Comparison of ENCODE assay signal across 10 cellular contexts in genomic region chr10:35416628-35417625, GRCh38.
A peak's percentile ranks its signal among the peaks of the same experiment; 100 is the strongest.
DNase-seq lines count a peak whose midpoint lies in the region; ATAC-seq and TF ChIP-seq lines count a peak whose summit lies in the region.
"Had no signal": no experiment of that assay in that cellular context is flagged by ENCODE, and none has a peak within 500 bp of the region (broad histone marks: within the 10 kb centered on the region; RNA-seq: fewer than 3 reads in every experiment).

No MANE protein-coding gene starts in this region.

- H2BK120ac ChIP-seq in IMR-90 (ENCODE audit: low read depth, low read length): no peak overlapping the region

- H3K9me3 Mint-ChIP-seq in CD8-positive, alpha-beta T cell: no peaks in the 10 kb centered on the region
- no peaks in the 10 kb centered on the region for H3K9me3 Mint-ChIP-seq in activated CD4-positive, alpha-beta T cell treated with anti-CD3 and anti-CD28 coated beads, Interleukin-2, amount 10 ng/mL, durations not matched to agents 24 days and 14 days

- H4K20me1 ChIP-seq in IMR-90 (ENCODE audit: insufficient read depth, low read length): peaks cover 56% of the 10 kb centered on the region

- dilution Hi-C loops in IMR-90 (cut with HindIII; ENCODE audit: low sequenced_read_pairs, unreplicated experiment): no loop called here

- peak overlapping the region; percentile 49; the same call in 1 of the 2 replicates for H3K23ac ChIP-seq in IMR-90 (ENCODE audit: low read depth, low read length)

- H4K91ac ChIP-seq in IMR-90 (ENCODE audit: insufficient read depth, low read depth, low read length): no peak overlapping the region

- peaks cover 38% of the 10 kb centered on the region for H3K4me1 ChIP-seq in CD8-positive, alpha-beta T cell (ENCODE audit: insufficient read depth, low read length)
- H3K4me1 ChIP-seq in IMR-90 (ENCODE audit: control insufficient read depth, insufficient read depth, low read length): peaks cover 39% of the 10 kb centered on the region
- peaks cover 39% of the 10 kb centered on the region for H3K4me1 ChIP-seq in muscle layer of colon (ENCODE audit: insufficient read depth, low read length)

- peak overlapping the region; percentile 48; the same call in 1 of the 2 replicates for H3K4ac ChIP-seq in IMR-90 (ENCODE audit: low read depth, low read length)

- TF ChIP-seq POLR2A in IMR-90 (IDR thresholded peaks at IDR 0.05; ENCODE audit: low read depth, low read length) (no peak), erythroblast (IDR thresholded peaks at IDR 0.05; ENCODE audit: low read length) (no peak)

- no peak overlapping the region for H3K9ac ChIP-seq in IMR-90 (ENCODE audit: low read depth, low read length)
- no peak overlapping the region for H3K9ac ChIP-seq in muscle layer of colon (ENCODE audit: low read length)
- H3K9ac ChIP-seq: parathyroid adenoma had no signal

- intact Hi-C loops in CD8-positive, alpha-beta T cell (cut with DNase I, micrococcal nuclease): no loop called here
- intact Hi-C loops in IMR-90 (cut with micrococcal nuclease): no loop called here
- intact Hi-C loops in activated CD4-positive, alpha-beta T cell treated with anti-CD3 and anti-CD28 coated beads, Interleukin-2, amount 10 ng/mL, durations not matched to agents 24 days and 14 days (cut with micrococcal nuclease): no loop called here

- H3K56ac ChIP-seq in IMR-90 (ENCODE audit: extremely low read depth, insufficient read depth, low read length): no peak overlapping the region

- H3K9me3 ChIP-seq in CD8-positive, alpha-beta T cell (ENCODE audit: low read length): no peaks in the 10 kb centered on the region
- H3K9me3 ChIP-seq in IMR-90 (ENCODE audit: control insufficient read depth, insufficient read depth, low read length) (no peaks in the 10 kb centered on the region), muscle layer of colon (ENCODE audit: low read length) (no peaks in the 10 kb centered on the region)

- no peak overlapping the region for H3K27ac ChIP-seq in CD8-positive, alpha-beta T cell (ENCODE audit: low read depth, low read length)
- H3K27ac ChIP-seq in IMR-90 (ENCODE audit: insufficient read depth, low read length): no peak overlapping the region
- H3K27ac ChIP-seq in muscle layer of colon (ENCODE audit: low read depth, low read length): peak overlapping the region; percentile 14
- H3K27ac ChIP-seq: parathyroid adenoma had no signal

- in situ Hi-C loops in IMR-90 (cut with MboI; ENCODE audit: low sequenced_read_pairs): no loop called here

- H3K4me1 Mint-ChIP-seq in CD8-positive, alpha-beta T cell (ENCODE audit: low read depth): peaks cover 37% of the 10 kb centered on the region
- peaks cover 45% of the 10 kb centered on the region for H3K4me1 Mint-ChIP-seq in activated CD4-positive, alpha-beta T cell treated with anti-CD3 and anti-CD28 coated beads, Interleukin-2, amount 10 ng/mL, durations not matched to agents 24 days and 14 days

- H3K27me3 Mint-ChIP-seq in CD8-positive, alpha-beta T cell (ENCODE audit: low read depth): no peaks in the 10 kb centered on the region
- H3K27me3 Mint-ChIP-seq in activated CD4-positive, alpha-beta T cell treated with anti-CD3 and anti-CD28 coated beads, Interleukin-2, amount 10 ng/mL, durations not matched to agents 24 days and 14 days: no peaks in the 10 kb centered on the region

- no peaks in the 10 kb centered on the region for H3K27me3 ChIP-seq in CD8-positive, alpha-beta T cell (ENCODE audit: insufficient read depth, low read length)
- H3K27me3 ChIP-seq in IMR-90 (ENCODE audit: control insufficient read depth, insufficient read depth, low read length): no peaks in the 10 kb centered on the region
- no peaks in the 10 kb centered on the region for H3K27me3 ChIP-seq in muscle layer of colon (ENCODE audit: control insufficient read depth in 1 of 2, insufficient read depth in 2 of 2, low read length in 2 of 2)

- no peak for ATAC-seq in CD8-positive, alpha-beta T cell
- no peak for ATAC-seq in IMR-90 (ENCODE audit: low read depth)

- no peaks in the 10 kb centered on the region for H3K36me3 ChIP-seq in CD8-positive, alpha-beta T cell (ENCODE audit: insufficient read depth, low read length)
- no peaks in the 10 kb centered on the region for H3K36me3 ChIP-seq in IMR-90 (ENCODE audit: control insufficient read depth, insufficient read depth, low read length)
- H3K36me3 ChIP-seq in muscle layer of colon (ENCODE audit: insufficient read depth, low read length): no peaks in the 10 kb centered on the region

- H4K5ac ChIP-seq in IMR-90 (ENCODE audit: low read depth, low read length): no peak overlapping the region

- CTCF ChIA-PET in CD8-positive, alpha-beta T cell (lab: Charles Lee): interaction anchor here (0.6 to 1.2 kb wide), 3 partner anchors 8 to 123 kb away, joined by 3 read pairs; no protein-coding TSS in a partner anchor
- CTCF ChIA-PET in IMR-90 (lab: Yijun Ruan, JAX): interaction anchor here (1.0 kb wide), 1 partner anchor 146 kb away, joined by 3 read pairs; no protein-coding TSS in a partner anchor

- H3K36me3 Mint-ChIP-seq in CD8-positive, alpha-beta T cell: no peaks in the 10 kb centered on the region
- no peaks in the 10 kb centered on the region for H3K36me3 Mint-ChIP-seq in activated CD4-positive, alpha-beta T cell treated with anti-CD3 and anti-CD28 coated beads, Interleukin-2, amount 10 ng/mL, durations not matched to agents 24 days and 14 days (ENCODE audit: low read depth)

- H2AK5ac ChIP-seq in IMR-90 (ENCODE audit: low read depth, low read length): 0 out of 2 replicates have a peak overlapping the region, but pooled peaks have one; percentile 31

- peaks cover 45% of the 10 kb centered on the region for H3K9me1 ChIP-seq in IMR-90 (ENCODE audit: insufficient read depth, low read length)

- POLR2A ChIA-PET in CD8-positive, alpha-beta T cell (lab: Charles Lee): interaction anchor here (0.9 kb wide), 2 partner anchors 20 to 30 kb away, joined by 3 to 5 read pairs; no protein-coding TSS in a partner anchor
- POLR2A ChIA-PET in IMR-90 (lab: Charles Lee; ENCODE audit: unreplicated experiment): no interaction called here

- H2AK9ac ChIP-seq in IMR-90 (replicated peaks; ENCODE audit: low read depth, low read length, poor library complexity): no peak overlapping the region

- peaks cover 47 to 81% of the 10 kb centered on the region in 2 experiments for H3K79me1 ChIP-seq in IMR-90 (ENCODE audit: low read depth in 1 of 2, low read length in 2 of 2)

- no peak overlapping the region for H3K4me3 Mint-ChIP-seq in CD8-positive, alpha-beta T cell
- no peak overlapping the region for H3K4me3 Mint-ChIP-seq in activated CD4-positive, alpha-beta T cell treated with anti-CD3 and anti-CD28 coated beads, Interleukin-2, amount 10 ng/mL, durations not matched to agents 24 days and 14 days

- 0 out of 4 replicates have a peak overlapping the region, but pooled peaks of 1 of the 2 experiments have one; percentile 3 for H4K8ac ChIP-seq in IMR-90 (ENCODE audit: low read depth in 2 of 2, low read length in 2 of 2)

- H2AFZ ChIP-seq in IMR-90 (replicated peaks; ENCODE audit: low read length, poor library complexity): no peak overlapping the region
- H2AFZ ChIP-seq: parathyroid adenoma had no signal

- H3K4me3 ChIP-seq in CD8-positive, alpha-beta T cell (ENCODE audit: low read depth, low read length): no peak overlapping the region
- H3K4me3 ChIP-seq in IMR-90 (ENCODE audit: insufficient read depth, low read depth, low read length) (no peak overlapping the region), muscle layer of colon (ENCODE audit: low read depth in 1 of 2, low read length in 2 of 2) (no peak overlapping the region)

- no peak overlapping the region for H2BK5ac ChIP-seq in IMR-90 (ENCODE audit: low read depth, low read length, poor library complexity, severe bottlenecking)

- no peak for TF ChIP-seq CTCF in CD8-positive, alpha-beta T cell (IDR thresholded peaks at IDR 0.05)
- no peak for TF ChIP-seq CTCF in IMR-90 (conservative IDR thresholded peaks at IDR 0.05; ENCODE audit: low read depth, low read length)

- H2BK20ac ChIP-seq in IMR-90 (ENCODE audit: low read depth, low read length): no peak overlapping the region

- no peak overlapping the region for H2BK15ac ChIP-seq in IMR-90 (ENCODE audit: low read depth, low read length)

- BruUV-seq in IMR-90 (replicated peaks; lab: Mats Ljungman, UMichigan): no TSS peak

- no peak for TF ChIP-seq RAD21 in IMR-90 (IDR thresholded peaks at IDR 0.05; ENCODE audit: low read length)

- H3K18ac ChIP-seq in IMR-90 (ENCODE audit: low read depth, low read length): no peak overlapping the region

- H3K27ac Mint-ChIP-seq in CD8-positive, alpha-beta T cell: peak overlapping the region; percentile 49
- H3K27ac Mint-ChIP-seq in activated CD4-positive, alpha-beta T cell treated with anti-CD3 and anti-CD28 coated beads, Interleukin-2, amount 10 ng/mL, durations not matched to agents 24 days and 14 days: no peak overlapping the region

- DNase-seq in CD8-positive, alpha-beta T cell: no peak
- DNase-seq in IMR-90 (peak; percentile 19), SK-N-DZ (ENCODE audit: low spot score) (peak; percentile 25), NCI-H1048 (lab: John Stamatoyannopoulos, UW) (no peak), OCI-M2 (lab: John Stamatoyannopoulos, UW; ENCODE audit: unreplicated experiment) (no peak), erythroblast (lab: John Stamatoyannopoulos, UW) (no peak)
- no peak for DNase-seq in activated CD4-positive, alpha-beta T cell treated with anti-CD3 and anti-CD28 coated beads, Interleukin-2, amount 10 ng/mL, durations not matched to agents 24 days and 14 days
- DNase-seq: Right ventricle myocardium superior had no signal

- WGBS in IMR-90 (ENCODE audit: extremely low coverage in 2 of 2, insufficient read length in 1 of 2), 2 experiments: 0% methylated on average over 1 of the region's 9 CpGs; no CpG with 5 or more reads in 1 of the 2 experiments

- no peak overlapping the region for H3K4me2 ChIP-seq in IMR-90 (ENCODE audit: low read depth, low read length)

- H3K14ac ChIP-seq in IMR-90 (replicated peaks; ENCODE audit: low read depth, low read length): peak overlapping the region; percentile 29; the same call in 1 of the 2 replicates

TF ChIP-seq in IMR-90, 13 proteins besides CTCF, POLR2A, EP300 and RAD21 (continues in another document):
- TF ChIP-seq BHLHE40 (IDR thresholded peaks at IDR 0.05; ENCODE audit: low read depth, low read length) (no peak), MAFK (IDR thresholded peaks at IDR 0.05; ENCODE audit: low read depth, low read length) (no peak), NFE2L2 (IDR thresholded peaks at IDR 0.05; ENCODE audit: low read depth, low read length) (no peak), CHD1 (IDR thresholded peaks at IDR 0.05; ENCODE audit: low read depth, low read length) (no peak), RCOR1 (IDR thresholded peaks at IDR 0.05; ENCODE audit: insufficient replicate concordance, low read length) (no peak), SMC3 (IDR thresholded peaks at IDR 0.05; ENCODE audit: low read depth, low read length) (no peak)

Comparison
In these comparisons a context has a peak if more than half of its experiments do, and no peak if none do; other contexts are left out.
1. DNase-seq: peak in IMR-90 (single experiment) and SK-N-DZ (single experiment); none in CD8-positive, alpha-beta T cell (0 of 7), activated CD4-positive, alpha-beta T cell treated with anti-CD3 and anti-CD28 coated beads, Interleukin-2, amount 10 ng/mL, durations not matched to agents 24 days and 14 days (single experiment), NCI-H1048 (single experiment), OCI-M2 (single experiment) and erythroblast (0 of 2).